24 cellular contexts compared by ENCODE assay signal in genomic region chr11:9254416-9254815, GRCh38. TPM values are rescaled to one million over a fixed set of nuclear protein-coding genes. Genes with fewer than 3 reads are reported as not detected.
DNase-seq lines count a peak whose midpoint lies in the region; ATAC-seq and TF ChIP-seq lines count a peak whose summit lies in the region.
"Had no signal": no experiment of that assay in that cellular context is flagged by ENCODE, and none has a peak within 500 bp of the region (broad histone marks: within the 10 kb centered on the region; RNA-seq: fewer than 3 reads in every experiment).

No MANE protein-coding gene starts in this region.

- H3K27me3 ChIP-seq in CD4-positive, alpha-beta T cell (ENCODE audit: control insufficient read depth, insufficient read depth, low read length) = no peaks in the 10 kb centered on the region
- no peaks in the 10 kb centered on the region for H3K27me3 ChIP-seq in GM23338 (ENCODE audit: insufficient read depth)
- H3K27me3 ChIP-seq: SJCRH30 had no signal

- peaks cover 51% of the 10 kb centered on the region for H3K4me1 Mint-ChIP-seq in CD4-positive, alpha-beta T cell (ENCODE audit: low read depth)
- H3K4me1 Mint-ChIP-seq in GM23338 = peaks cover 5% of the 10 kb centered on the region; the same call in 2 of the 3 replicates
- H3K4me1 Mint-ChIP-seq in T-helper 17 cell = peaks cover 28% of the 10 kb centered on the region

- no peaks in the 10 kb centered on the region for H3K9me3 Mint-ChIP-seq in CD4-positive, alpha-beta T cell
- no peaks in the 10 kb centered on the region for H3K9me3 Mint-ChIP-seq in GM23338
- no peaks in the 10 kb centered on the region for H3K9me3 Mint-ChIP-seq in activated naive CD4-positive, alpha-beta T cell treated with anti-CD3 and anti-CD28 coated beads, Interleukin-2, amount 50 U/mL, for 72 hours

- no peak for TF ChIP-seq CTCF in CD4-positive, alpha-beta T cell (IDR thresholded peaks at IDR 0.05)
- TF ChIP-seq CTCF in GM23338 (conservative IDR thresholded peaks at IDR 0.05; ENCODE audit: low read depth in 2 of 2) = no peak

- ATAC-seq in CD4-positive, alpha-beta T cell (ENCODE audit: poor library complexity) = no peak
- ATAC-seq in GM23338 (no peak), T-helper 17 cell (no peak), HG03196 (IDR thresholded peaks at IDR 0.05; ENCODE audit: unreplicated experiment) (no peak)
- no peak for ATAC-seq in activated naive CD4-positive, alpha-beta T cell treated with anti-CD3 and anti-CD28 coated beads, Interleukin-2, amount 50 U/mL, for 72 hours
- ATAC-seq: PC-3, SK-N-SH treated with all-trans-retinoic acid at 6 μM for 48 hours had no signal

- H4K20me1 ChIP-seq in GM23338 (replicated peaks; ENCODE audit: insufficient read depth) = peaks cover 22% of the 10 kb centered on the region

- no peak overlapping the region for H2AFZ ChIP-seq in GM23338

- peaks cover 12% of the 10 kb centered on the region for H3K36me3 Mint-ChIP-seq in CD4-positive, alpha-beta T cell (ENCODE audit: low read depth)
- H3K36me3 Mint-ChIP-seq in GM23338 (ENCODE audit: low read depth) (peaks cover 18% of the 10 kb centered on the region), T-helper 17 cell (ENCODE audit: low read depth) (peaks cover 2% of the 10 kb centered on the region)
- peaks cover 0 to 8% of the 10 kb centered on the region in 2 donors for H3K36me3 Mint-ChIP-seq in activated naive CD4-positive, alpha-beta T cell treated with anti-CD3 and anti-CD28 coated beads, Interleukin-2, amount 50 U/mL, for 72 hours

- no peaks in the 10 kb centered on the region for H3K36me3 ChIP-seq in GM23338 (ENCODE audit: insufficient read depth)

- 0 out of 2 replicates have a peak, but pooled peaks cover 3% of the 10 kb centered on the region for H3F3A ChIP-seq in GM23338 (replicated peaks; ENCODE audit: low read depth)

- no peak overlapping the region for H3K4me3 Mint-ChIP-seq in CD4-positive, alpha-beta T cell
- H3K4me3 Mint-ChIP-seq in GM23338 = no peak overlapping the region
- H3K4me3 Mint-ChIP-seq in T-helper 17 cell = no peak overlapping the region
- H3K4me3 Mint-ChIP-seq: B cell, CD14-positive monocyte had no signal

- no peak overlapping the region for H3K4me3 ChIP-seq in GM23338
- H3K4me3 ChIP-seq: SJCRH30 had no signal

- H3K27me3 Mint-ChIP-seq in CD4-positive, alpha-beta T cell = no peaks in the 10 kb centered on the region
- H3K27me3 Mint-ChIP-seq in GM23338 (ENCODE audit: insufficient read depth, low read depth, poor library complexity) = peaks cover 5% of the 10 kb centered on the region
- H3K27me3 Mint-ChIP-seq in T-helper 17 cell = no peaks in the 10 kb centered on the region
- H3K27me3 Mint-ChIP-seq: B cell had no signal

- no peaks in the 10 kb centered on the region for H3K9me2 ChIP-seq in GM23338 (ENCODE audit: insufficient read depth)

- no peak for DNase-seq in CD4-positive, alpha-beta T cell
- DNase-seq in GM23338 (ENCODE audit: low spot score) = no peak
- DNase-seq in T-helper 17 cell = no peak
- no peak for DNase-seq in substantia nigra (lab: John Stamatoyannopoulos, UW)
- DNase-seq in activated CD4-positive, alpha-beta T cell treated with anti-CD3 and anti-CD28 coated beads, Interleukin-2, amount 50 U/mL, for 1 hour = no peak
- no peak for DNase-seq in activated naive CD4-positive, alpha-beta T cell treated with anti-CD3 and anti-CD28 coated beads, Interleukin-2, amount 50 U/mL, for 72 hours (ENCODE audit: low spot score in 2 of 2)
- DNase-seq: DMS153; DND-41; KG1; MM.1S; NCI-H1048; NCI-H1417; NCI-H1694; NCI-H2029 treated with DMSO at 0.1 percent for 48 hours; NCI-H446 treated with DMSO at 0.1 percent for 48 hours; NCI-H526; NCI-H82; NK-92 treated with Interleukin-12 subunit alpha and Interleukin-12 subunit beta, amount 100 ng/mL, for 24 hours; PC-3; SJCRH30 had no signal

- POLR2A ChIA-PET in CD4-positive, alpha-beta T cell (lab: Charles Lee) = interaction anchor here (0.7 kb wide), 1 partner anchor 10 kb away, joined by 3 read pairs; no protein-coding TSS in a partner anchor

- CTCF ChIA-PET in CD4-positive, alpha-beta T cell (lab: Charles Lee) = no interaction called here

- peaks cover 99% of the 10 kb centered on the region for H3K79me2 ChIP-seq in GM23338 (replicated peaks; ENCODE audit: insufficient read depth)

- H3K27ac Mint-ChIP-seq in CD4-positive, alpha-beta T cell = peak overlapping the region; percentile 32
- H3K27ac Mint-ChIP-seq in GM23338 (no peak overlapping the region), T-helper 17 cell (peak overlapping the region; percentile 47)
- no peak overlapping the region for H3K27ac Mint-ChIP-seq in activated naive CD4-positive, alpha-beta T cell treated with anti-CD3 and anti-CD28 coated beads, Interleukin-2, amount 50 U/mL, for 72 hours
- H3K27ac Mint-ChIP-seq: B cell had no signal

- no peak overlapping the region for H3K4me2 ChIP-seq in GM23338

- H3K9me3 ChIP-seq in CD4-positive, alpha-beta T cell (ENCODE audit: control insufficient read depth, low read length) = no peaks in the 10 kb centered on the region
- no peaks in the 10 kb centered on the region for H3K9me3 ChIP-seq in T-helper 17 cell (ENCODE audit: control insufficient read depth, low read length, poor library complexity, severe bottlenecking)
- H3K9me3 ChIP-seq: SJCRH30 had no signal

- no peak overlapping the region for H3K27ac ChIP-seq in CD4-positive, alpha-beta T cell (ENCODE audit: low read depth, low read length)
- H3K27ac ChIP-seq in GM23338 (ENCODE audit: low read depth) = 0 out of 2 replicates have a peak overlapping the region, but pooled peaks have one; percentile 14
- H3K27ac ChIP-seq in substantia nigra (ENCODE audit: low read depth, low read length, poor library complexity, severe bottlenecking) = peak overlapping the region; percentile 7
- H3K27ac ChIP-seq: SJCRH30 had no signal

- H3K4me1 ChIP-seq in GM23338 (ENCODE audit: insufficient read depth) = peaks cover 6% of the 10 kb centered on the region; the same call in 1 of the 2 replicates

- intact Hi-C loops in CD4-positive, alpha-beta T cell (cut with DNase I, micrococcal nuclease) = loop anchor here in 1 of 2 experiments (5.0 kb wide), 1 partner anchor 208 kb away; the partner anchor contains the start of gene ZNF143

TF ChIP-seq in GM23338, 12 proteins besides CTCF, POLR2A, EP300 and RAD21 (continues in another document):
- no peak for TF ChIP-seq REST (IDR thresholded peaks at IDR 0.05; ENCODE audit: unreplicated experiment)

RNA-seq across cellular contexts. Expression of gene DENND5A, which starts 10.7 kb away (rescaled TPM):
- total RNA-seq in CD4-positive, alpha-beta T cell = 100 to 1,000 TPM; 101 to 103 TPM
- total RNA-seq in GM23338 (2014; rRNA removed; shearing (Covaris generic)) = 49.1 and 56.3 TPM in 2 replicates
- 25.6 and 28.1 TPM in 2 replicates for polyA plus RNA-seq in GM23338 (2016; fragmentation: Nextera tagmentation; extraction: Ambion mirVana)
- 10 to 100 TPM; 66.3 to 96.5 TPM for total RNA-seq in T-helper 17 cell
- total RNA-seq in activated naive CD4-positive, alpha-beta T cell treated with anti-CD3 and anti-CD28 coated beads, Interleukin-2, amount 50 U/mL, for 72 hours = 10 to 100 TPM; 66.4 to 94.0 TPM

RNA-seq across cellular contexts. Expression of gene TMEM41B, which starts 60.0 kb away (rescaled TPM):
- total RNA-seq in CD4-positive, alpha-beta T cell = 10 to 100 TPM; 41.4 to 42.7 TPM
- total RNA-seq in GM23338 (2014; rRNA removed; shearing (Covaris generic)) = 53.8 and 75.9 TPM in 2 replicates
- 31.8 and 34.4 TPM in 2 replicates for polyA plus RNA-seq in GM23338 (2016; fragmentation: Nextera tagmentation; extraction: Ambion mirVana)
- 10 to 100 TPM; 22.7 to 32.6 TPM for total RNA-seq in T-helper 17 cell
- 10 to 100 TPM; 30.5 to 41.1 TPM for total RNA-seq in activated naive CD4-positive, alpha-beta T cell treated with anti-CD3 and anti-CD28 coated beads, Interleukin-2, amount 50 U/mL, for 72 hours

Comparison
In these comparisons a context has a peak if more than half of its experiments do, and no peak if none do; other contexts are left out.
1. H3K27ac Mint-ChIP-seq: peak in CD4-positive, alpha-beta T cell (single experiment) and T-helper 17 cell (single experiment); none in GM23338 (single experiment) and activated naive CD4-positive, alpha-beta T cell treated with anti-CD3 and anti-CD28 coated beads, Interleukin-2, amount 50 U/mL, for 72 hours (0 of 2).